In the genomic region with DNA sequence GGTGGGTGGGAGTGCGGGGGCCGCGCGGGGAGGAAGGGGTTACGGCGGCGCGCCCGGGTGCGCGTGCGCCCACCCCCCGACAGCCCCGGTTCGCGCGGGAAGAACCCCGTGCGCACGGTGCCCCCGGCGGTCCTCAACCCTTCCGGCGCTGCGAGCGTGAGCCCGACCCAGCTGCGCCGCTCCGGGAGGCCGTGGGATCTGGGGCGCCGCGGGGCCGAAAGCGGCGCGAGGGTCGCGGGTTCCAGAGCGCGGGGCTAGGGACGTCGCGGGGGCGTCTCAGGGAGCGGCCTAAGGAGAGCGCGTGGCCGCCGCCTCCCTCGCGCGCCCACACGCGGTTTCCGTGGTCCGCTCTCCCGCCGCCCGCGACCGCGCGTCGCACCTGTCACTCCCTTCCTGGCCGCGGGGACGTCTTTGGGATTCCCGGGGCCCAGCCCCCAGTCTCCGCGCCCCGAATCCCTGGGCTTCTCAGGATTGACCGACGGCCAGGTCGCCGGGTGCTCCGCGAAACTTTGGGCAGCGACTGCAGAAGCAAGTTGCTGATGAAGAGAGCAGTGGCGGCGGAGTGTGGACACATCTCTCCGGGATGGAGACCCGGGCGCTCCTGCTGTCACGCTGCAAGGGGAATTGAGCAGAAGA, we compare ENCODE assay signal across 8 cellular contexts. TPM values are rescaled to one million over a fixed set of nuclear protein-coding genes. Genes with fewer than 3 reads are reported as not detected.
DNase-seq lines count a peak whose midpoint lies in the region; ATAC-seq and TF ChIP-seq lines count a peak whose summit lies in the region.

No MANE protein-coding gene starts in this region.

- CTCF ChIA-PET in AG04450 (lab: Charles Lee), result interaction anchor here (0.6 to 1.2 kb wide), 2 partner anchors 87 to 136 kb away, joined by 3 to 5 read pairs; no protein-coding TSS in a partner anchor

- TF ChIP-seq POLR2A in right lobe of liver (IDR thresholded peaks at IDR 0.05), result no peak

- ATAC-seq in GM18867 (IDR thresholded peaks at IDR 0.05; ENCODE audit: unreplicated experiment) (peak; percentile 17), HG03439 (IDR thresholded peaks at IDR 0.05; ENCODE audit: unreplicated experiment) (peak; percentile 17), right lobe of liver (peak; percentile 6 to 41 (median 10))

- peak overlapping the region; percentile 31 for H3K27ac ChIP-seq in AG04450 (ENCODE audit: low read depth, low read length)
- peak overlapping the region; percentile 90 to 91 for H3K27ac ChIP-seq in coronary artery
- peak overlapping the region; percentile 84 to 99 (median 92) for H3K27ac ChIP-seq in right lobe of liver

- H3K4me1 ChIP-seq in right lobe of liver, result peaks cover 0 to 29% (median under 1%) of the 10 kb centered on the region in 4 donors

- intact Hi-C loops in right lobe of liver (cut with DNase I), result no loop called here

- 0% methylated on average over 6 of the region's 86 CpGs for WGBS in right lobe of liver (ENCODE audit: insufficient coverage, low coverage, low lambda C conversion rate, missing lambda C conversion rate)

- POLR2A ChIA-PET in AG04450 (lab: Yijun Ruan, JAX), result interaction anchor here (1.0 to 1.6 kb wide), 4 partner anchors 29 to 136 kb away, joined by 5 to 11 read pairs (median 6); a partner anchor contains a TSS

- H3K4me3 ChIP-seq in AG04450 (ENCODE audit: low read depth, low read length) (peak overlapping the region; percentile 85), coronary artery (peak overlapping the region; percentile 94), right lobe of liver (peak overlapping the region; percentile 86 to 96 (median 89))

- H3K9me3 ChIP-seq in AG04450 (ENCODE audit: control insufficient read depth, insufficient read depth, low read length) (no peaks in the 10 kb centered on the region), right lobe of liver (no peaks in the 10 kb centered on the region)

- DNase-seq in AG04450 (ENCODE audit: low read depth, low spot score) (no peak), coronary artery (ENCODE audit: low spot score) (peak; percentile 79), right lobe of liver (peak; percentile 64 to 76 (median 65)), HuH-7.5 (ENCODE audit: low spot score) (no peak)
- peak; percentile 16 for DNase-seq in activated CD4-positive, alpha-beta T cell treated with anti-CD3 and anti-CD28 coated beads for 1 hour
- peak; percentile 17 to 40 (median 29) for DNase-seq in stimulated activated CD4-positive, alpha-beta T cell treated with anti-CD3 and anti-CD28 coated beads, TNF-alpha, amount 100 ng/mL, for 4 hours (ENCODE audit: low read depth in 3 of 3)

- H3K27me3 ChIP-seq in AG04450 (ENCODE audit: control insufficient read depth, insufficient read depth, low read length) (no peaks in the 10 kb centered on the region), right lobe of liver (no peaks in the 10 kb centered on the region)

- peaks cover 0 to 12% (median 0%) of the 10 kb centered on the region in 4 donors for H3K36me3 ChIP-seq in right lobe of liver

- TF ChIP-seq CTCF in AG04450 (IDR thresholded peaks at IDR 0.05; ENCODE audit: low read depth, low read length) (no peak), coronary artery (IDR thresholded peaks at IDR 0.05) (no peak), right lobe of liver (IDR thresholded peaks at IDR 0.05) (peak in 1 of 4 donors; percentile 16)

RNA-seq across cellular contexts. Expression of a gene that starts 0.6 kb away (rescaled TPM):
- polyA plus RNA-seq in AG04450 (2011; rRNA removed), result 31.7 and 39.1 TPM in 2 replicates
- polyA minus RNA-seq in AG04450 (2011; rRNA and poly(A)+ RNA removed), result 42.7 and 49.5 TPM in 2 replicates
- 10 to 100 TPM; 26.7 to 63.4 (median 37.2) TPM for total RNA-seq in right lobe of liver

RNA-seq across cellular contexts. Expression of a gene that starts 33.0 kb away (rescaled TPM):
- polyA plus RNA-seq in AG04450 (2011; rRNA removed), result 2.6 and 3.5 TPM in 2 replicates
- polyA minus RNA-seq in AG04450 (2011; rRNA and poly(A)+ RNA removed), result 15.6 and 17.8 TPM in 2 replicates
- 1 to 10 TPM; 2.6 to 5.2 (median 3.4) TPM for total RNA-seq in right lobe of liver

Comparison
In these comparisons a context has a peak if more than half of its experiments do, and no peak if none do; other contexts are left out.
1. DNase-seq: peak in activated CD4-positive, alpha-beta T cell treated with anti-CD3 and anti-CD28 coated beads for 1 hour (single experiment), coronary artery (single experiment), right lobe of liver (3 of 3) and stimulated activated CD4-positive, alpha-beta T cell treated with anti-CD3 and anti-CD28 coated beads, TNF-alpha, amount 100 ng/mL, for 4 hours (3 of 3); none in AG04450 (single experiment) and HuH-7.5 (single experiment).
2. H3K27ac ChIP-seq: peak in every context shown above with its lines; median percentile 92 in right lobe of liver; 90 in coronary artery; 31 in AG04450.
3. Peak in every context shown above with its lines, with median percentiles within 50 percentile points of each other: H3K4me3 ChIP-seq and ATAC-seq.